13 cellular contexts compared by ENCODE assay signal in genomic region chr6:42141603-42142117, GRCh38. TPM values are rescaled to one million over a fixed set of nuclear protein-coding genes. Genes with fewer than 3 reads are reported as not detected.
A peak's percentile ranks its signal among the peaks of the same experiment; 100 is the strongest.
DNase-seq lines count a peak whose midpoint lies in the region; ATAC-seq and TF ChIP-seq lines count a peak whose summit lies in the region.
"Had no signal": no experiment of that assay in that cellular context is flagged by ENCODE, and none has a peak within 500 bp of the region (broad histone marks: within the 10 kb centered on the region; RNA-seq: fewer than 3 reads in every experiment).

No MANE protein-coding gene starts in this region.

- peaks cover 18% of the 10 kb centered on the region for H3K27me3 Mint-ChIP-seq in neural progenitor cell (ENCODE audit: insufficient read depth, low read depth)
- peaks cover 38% of the 10 kb centered on the region for H3K27me3 Mint-ChIP-seq in activated T-helper 2 cell treated with anti-CD3 and anti-CD28 coated beads, Interferon-gamma antibody, Interleukin-2, Interleukin-4, amounts not matched to agents 10 μg/mL and 5 μg/mL and 100 μg/mL, durations not matched to agents 14 hours and 24 hours and 36 hours (ENCODE audit: low read depth)

- intact Hi-C loops in PC-3 (cut with micrococcal nuclease) = no loop called here
- intact Hi-C loops in activated T-helper 2 cell treated with anti-CD3 and anti-CD28 coated beads, Interferon-gamma antibody, Interleukin-2, Interleukin-4, amounts not matched to agents 10 μg/mL and 5 μg/mL and 100 μg/mL, durations not matched to agents 14 hours and 24 hours and 36 hours (cut with micrococcal nuclease) = no loop called here

- H3K36me3 Mint-ChIP-seq in neural progenitor cell = no peaks in the 10 kb centered on the region
- H3K36me3 Mint-ChIP-seq in activated T-helper 2 cell treated with anti-CD3 and anti-CD28 coated beads, Interferon-gamma antibody, Interleukin-2, Interleukin-4, amounts not matched to agents 10 μg/mL and 5 μg/mL and 100 μg/mL, durations not matched to agents 14 hours and 24 hours and 36 hours (ENCODE audit: low read depth) = no peaks in the 10 kb centered on the region
- H3K36me3 Mint-ChIP-seq: IgD-negative memory B cell, memory B cell had no signal

- H3K27ac Mint-ChIP-seq in neural progenitor cell = no peak overlapping the region
- H3K27ac Mint-ChIP-seq in activated T-helper 2 cell treated with anti-CD3 and anti-CD28 coated beads, Interferon-gamma antibody, Interleukin-2, Interleukin-4, amounts not matched to agents 10 μg/mL and 5 μg/mL and 100 μg/mL, durations not matched to agents 14 hours and 24 hours and 36 hours = no peak overlapping the region
- H3K27ac Mint-ChIP-seq: IgD-negative memory B cell, memory B cell had no signal

- H3K79me2 ChIP-seq in PC-3 (ENCODE audit: low read length) (peaks cover 44% of the 10 kb centered on the region), neural progenitor cell (ENCODE audit: low read depth) (peaks cover 26% of the 10 kb centered on the region)

- H3K4me1 ChIP-seq in PC-3 (ENCODE audit: insufficient read depth, low read length) (peaks cover 58% of the 10 kb centered on the region), neural progenitor cell (peaks cover 41% of the 10 kb centered on the region), SJCRH30 (no peaks in the 10 kb centered on the region; the same call in 1 of the 2 replicates)

- H3K4me3 ChIP-seq in AG10803 (ENCODE audit: low read length) (peak overlapping the region; percentile 77), PC-3 (ENCODE audit: low read length) (peak overlapping the region; percentile 89), fibroblast of pulmonary artery (replicated peaks; ENCODE audit: low read depth, low read length) (peak overlapping the region; percentile 63), neural progenitor cell (peak overlapping the region; percentile 79), SJCRH30 (no peak overlapping the region)
- H3K4me3 ChIP-seq: SJSA1 had no signal

- H3K27ac ChIP-seq in PC-3 (ENCODE audit: low read length) (peak overlapping the region; percentile 87), neural progenitor cell (no peak overlapping the region), SJCRH30 (no peak overlapping the region)

- TF ChIP-seq CTCF in AG10803 (conservative IDR thresholded peaks at IDR 0.05; ENCODE audit: low read length) (no peak), PC-3 (conservative IDR thresholded peaks at IDR 0.05; ENCODE audit: low read depth, low read length) (no peak), fibroblast of pulmonary artery (IDR thresholded peaks at IDR 0.05; ENCODE audit: low read length, missing control alignments) (no peak), neural progenitor cell (IDR thresholded peaks at IDR 0.05) (no peak)

- H3K9me3 ChIP-seq in PC-3 (ENCODE audit: low read length) (no peaks in the 10 kb centered on the region), neural progenitor cell (ENCODE audit: low read depth) (no peaks in the 10 kb centered on the region), SJCRH30 (replicated peaks) (no peaks in the 10 kb centered on the region)
- H3K9me3 ChIP-seq: SJSA1 had no signal

- H3K36me3 ChIP-seq in PC-3 (ENCODE audit: low read depth, low read length) (no peaks in the 10 kb centered on the region), neural progenitor cell (no peaks in the 10 kb centered on the region), SJCRH30 (no peaks in the 10 kb centered on the region)
- H3K36me3 ChIP-seq: SJSA1 had no signal

- H3K27me3 ChIP-seq in PC-3 (ENCODE audit: low read length) (no peaks in the 10 kb centered on the region), neural progenitor cell (peaks cover 38% of the 10 kb centered on the region), SJCRH30 (no peaks in the 10 kb centered on the region)
- H3K27me3 ChIP-seq: SJSA1 had no signal

- peaks cover 6% of the 10 kb centered on the region for H3F3A ChIP-seq in PC-3 (ENCODE audit: low read length, unreplicated experiment)
- peaks cover 53% of the 10 kb centered on the region for H3F3A ChIP-seq in neural progenitor cell (ENCODE audit: low read depth)

- ATAC-seq in PC-3 = no peak

- H3K4me3 Mint-ChIP-seq in neural progenitor cell = peak overlapping the region; percentile 74
- no peak overlapping the region for H3K4me3 Mint-ChIP-seq in activated T-helper 2 cell treated with anti-CD3 and anti-CD28 coated beads, Interferon-gamma antibody, Interleukin-2, Interleukin-4, amounts not matched to agents 10 μg/mL and 5 μg/mL and 100 μg/mL, durations not matched to agents 14 hours and 24 hours and 36 hours (ENCODE audit: low read depth)

- POLR2A ChIA-PET in PC-3 (lab: Charles Lee; ENCODE audit: unreplicated experiment) = no interaction called here

- H3K4me1 Mint-ChIP-seq in neural progenitor cell = peaks cover 45% of the 10 kb centered on the region
- peaks cover 4% of the 10 kb centered on the region for H3K4me1 Mint-ChIP-seq in activated T-helper 2 cell treated with anti-CD3 and anti-CD28 coated beads, Interferon-gamma antibody, Interleukin-2, Interleukin-4, amounts not matched to agents 10 μg/mL and 5 μg/mL and 100 μg/mL, durations not matched to agents 14 hours and 24 hours and 36 hours (ENCODE audit: low read depth)

- H4K20me1 ChIP-seq in PC-3 (ENCODE audit: low read length) = peaks cover 14% of the 10 kb centered on the region; the same call in 1 of the 2 replicates
- no peaks in the 10 kb centered on the region for H4K20me1 ChIP-seq in neural progenitor cell (ENCODE audit: low read depth)

- H3K9me3 Mint-ChIP-seq in neural progenitor cell = no peaks in the 10 kb centered on the region
- no peaks in the 10 kb centered on the region for H3K9me3 Mint-ChIP-seq in activated T-helper 2 cell treated with anti-CD3 and anti-CD28 coated beads, Interferon-gamma antibody, Interleukin-2, Interleukin-4, amounts not matched to agents 10 μg/mL and 5 μg/mL and 100 μg/mL, durations not matched to agents 14 hours and 24 hours and 36 hours
- H3K9me3 Mint-ChIP-seq: memory B cell had no signal

- H3K9ac ChIP-seq in PC-3 (ENCODE audit: low read length) = peak overlapping the region; percentile 87
- H3K9ac ChIP-seq in neural progenitor cell = no peak overlapping the region

- CTCF ChIA-PET in PC-3 (lab: Charles Lee) = interaction anchor here (0.6 kb wide), 1 partner anchor 23 kb away, joined by 12 read pairs; no protein-coding TSS in a partner anchor

- H3K9me2 ChIP-seq in PC-3 (replicated peaks; ENCODE audit: low read length) = no peaks in the 10 kb centered on the region

- H2AFZ ChIP-seq in PC-3 (ENCODE audit: low read length) (peak overlapping the region; percentile 94; the same call in 1 of the 2 replicates), neural progenitor cell (replicated peaks) (peak overlapping the region; percentile 88)

- DNase-seq in AG10803 (ENCODE audit: low read depth) (no peak), PC-3 (no peak), fibroblast of pulmonary artery (ENCODE audit: low read depth) (no peak), neural progenitor cell (ENCODE audit: low spot score) (no peak), NCI-H2029 treated with DMSO at 0.1 percent for 48 hours (lab: John Stamatoyannopoulos, UW) (no peak), SJCRH30 (no peak), pons (ENCODE audit: low spot score) (no peak)
- no peak for DNase-seq in activated T-helper 2 cell treated with anti-CD3 and anti-CD28 coated beads, Interferon-gamma antibody, Interleukin-2, Interleukin-4, amounts not matched to agents 10 μg/mL and 5 μg/mL and 100 μg/mL, durations not matched to agents 14 hours and 24 hours and 36 hours (ENCODE audit: low spot score)
- DNase-seq: activated naive CD4-positive, alpha-beta T cell treated with Interleukin-2 at 50 U/mL for 16 hours; stimulated activated CD8-positive, alpha-beta memory T cell treated with anti-CD3 and anti-CD28 coated beads, Interleukin-4, amount 100 ng/mL, for 48 hours had no signal

- no TSS peak for BruUV-seq in PC-3 (replicated peaks; lab: Mats Ljungman, UMichigan)

- peak overlapping the region; percentile 99 for H3K4me2 ChIP-seq in PC-3 (ENCODE audit: low read length)
- H3K4me2 ChIP-seq in neural progenitor cell = peak overlapping the region; percentile 95

RNA-seq across cellular contexts. Expression of gene C6orf132, which starts 0.8 kb away (rescaled TPM):
- total RNA-seq in PC-3 (2014; rRNA removed) (66.0 and 86.3 TPM in 2 replicates), neural progenitor cell (ENCODE audit: low replicate concordance) (1.2 and 1.8 TPM in 2 replicates)
- total RNA-seq in activated T-helper 2 cell treated with anti-CD3 and anti-CD28 coated beads, Interferon-gamma antibody, Interleukin-2, Interleukin-4, amounts not matched to agents 10 μg/mL and 5 μg/mL and 100 μg/mL, durations not matched to agents 14 hours and 24 hours and 36 hours = 0.09 and 0.23 TPM in 2 replicates
- total RNA-seq in SJCRH30 (2014; rRNA removed; shearing (Covaris generic)) = not detected in 2 replicates
- total RNA-seq: SJSA1 had no signal

RNA-seq across cellular contexts. Expression of gene GUCA1A, which starts 31.5 kb away (rescaled TPM):
- total RNA-seq in PC-3 (2014; rRNA removed) (not detected in 2 replicates), neural progenitor cell (ENCODE audit: low replicate concordance) (1.9 and 3.4 TPM in 2 replicates)
- 0.16 and 0.18 TPM in 2 replicates for total RNA-seq in activated T-helper 2 cell treated with anti-CD3 and anti-CD28 coated beads, Interferon-gamma antibody, Interleukin-2, Interleukin-4, amounts not matched to agents 10 μg/mL and 5 μg/mL and 100 μg/mL, durations not matched to agents 14 hours and 24 hours and 36 hours
- not detected in 2 replicates for total RNA-seq in SJCRH30 (2014; rRNA removed; shearing (Covaris generic))
- total RNA-seq: SJSA1 had no signal

RNA-seq across cellular contexts. Expression of gene GUCA1B, which starts 53.1 kb away (rescaled TPM):
- total RNA-seq in PC-3 (2014; rRNA removed) (1.2 and 2.8 TPM in 2 replicates), neural progenitor cell (ENCODE audit: low replicate concordance) (0.22 and 1.2 TPM in 2 replicates)
- total RNA-seq in activated T-helper 2 cell treated with anti-CD3 and anti-CD28 coated beads, Interferon-gamma antibody, Interleukin-2, Interleukin-4, amounts not matched to agents 10 μg/mL and 5 μg/mL and 100 μg/mL, durations not matched to agents 14 hours and 24 hours and 36 hours = 1.0 and 1.1 TPM in 2 replicates
- 0.14 and 0.25 TPM in 2 replicates for total RNA-seq in SJCRH30 (2014; rRNA removed; shearing (Covaris generic))
- total RNA-seq: SJSA1 had no signal

Comparison
In these comparisons a context has a peak if more than half of its experiments do, and no peak if none do; other contexts are left out.
1. RNA of gene C6orf132, which starts 0.8 kb away (total RNA-seq): 66.0 to 86.3 TPM in PC-3; 1.2 to 1.8 TPM in neural progenitor cell, 0.09 to 0.23 TPM in activated T-helper 2 cell treated with anti-CD3 and anti-CD28 coated beads, Interferon-gamma antibody, Interleukin-2, Interleukin-4, amounts not matched to agents 10 μg/mL and 5 μg/mL and 100 μg/mL, durations not matched to agents 14 hours and 24 hours and 36 hours and not detected in SJCRH30; every median in the first group is over 10 times any median in the second.